24 cellular contexts compared by ENCODE assay signal in the genomic region with DNA sequence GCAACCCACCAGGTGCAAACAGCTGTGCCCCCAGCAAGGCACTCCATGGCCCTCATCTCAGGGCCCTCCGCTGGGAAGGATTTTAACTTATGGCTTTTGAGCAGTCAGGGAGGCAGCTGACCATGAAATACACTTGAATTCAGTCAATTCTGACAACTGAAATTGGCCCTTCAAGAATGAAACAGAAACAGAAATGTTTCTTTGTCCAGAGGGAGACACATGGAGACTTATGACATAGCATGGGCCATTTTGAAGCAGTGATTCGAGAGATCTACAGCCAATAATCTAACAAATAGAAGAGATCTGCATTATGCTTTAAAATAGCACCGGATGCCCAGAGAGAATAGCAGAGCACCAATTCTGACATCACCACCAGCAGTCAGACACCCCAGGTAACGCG. TPM values are rescaled to one million over a fixed set of nuclear protein-coding genes. Genes with fewer than 3 reads are reported as not detected.
"Had no signal": no experiment of that assay in that cellular context is flagged by ENCODE, and none has a peak within 500 bp of the region (broad histone marks: within the 10 kb centered on the region; RNA-seq: fewer than 3 reads in every experiment).

No MANE protein-coding gene starts in this region.

- H3K4me2 ChIP-seq: smooth muscle cell had no signal

- H3K4me1 ChIP-seq: ascending aorta, foreskin keratinocyte, left lung, prostate gland, right lobe of liver, stomach had no signal

- DNase-seq: activated CD4-positive, alpha-beta T cell treated with anti-CD3 and anti-CD28 coated beads, Interleukin-2, amount 10 ng/mL, durations not matched to agents 7 days and 5 days; activated CD8-positive, alpha-beta T cell treated with anti-CD3 and anti-CD28 coated beads, Interleukin-2, amount 10 ng/mL, durations not matched to agents 7 days and 5 days; activated naive CD4-positive, alpha-beta T cell treated with anti-CD3 and anti-CD28 coated beads, Interleukin-2, amount 50 U/mL, for 16 hours; foreskin keratinocyte; kidney; left lung; mammary epithelial cell; naive B cell; right lobe of liver; stimulated activated CD4-positive, alpha-beta T cell treated with anti-CD3 and anti-CD28 coated beads, Interleukin-4, amount 100 ng/mL, for 24 hours; stomach; trophoblast cell had no signal

- ATAC-seq: activated CD4-positive, CD25-positive, alpha-beta regulatory T cell treated with anti-CD3 and anti-CD28 coated beads, Interleukin-2, amount 50 U/mL, for 24 hours; activated CD8-positive, alpha-beta T cell treated with anti-CD3 and anti-CD28 coated beads, Interleukin-2, amount 10 ng/mL, durations not matched to agents 7 days and 5 days; foreskin keratinocyte; left lung; right lobe of liver; stimulated activated effector memory CD8-positive, alpha-beta T cell treated with anti-CD3 and anti-CD28 coated beads, Interleukin-12 subunit alpha, Interleukin-12 subunit beta, amount 100 ng/mL, for 72 hours had no signal

- FAIRE-seq: kidney had no signal

- H3K9me3 ChIP-seq: prostate gland had no signal

- H3K4me3 ChIP-seq: ascending aorta, coronary artery, left lung, prostate gland, right lobe of liver, smooth muscle cell, stomach had no signal

- H3K27me3 ChIP-seq: ascending aorta, foreskin keratinocyte, left lung, right lobe of liver, stomach had no signal

- H3K36me3 ChIP-seq: ascending aorta, left lung, prostate gland, right lobe of liver, stomach had no signal

- H3K27ac ChIP-seq: ascending aorta, coronary artery, foreskin keratinocyte, left lung, prostate gland, right lobe of liver, stomach had no signal

RNA-seq across cellular contexts. Expression of a gene that starts 7.5 kb away (rescaled TPM):
- total RNA-seq: activated CD4-positive, alpha-beta T cell treated with anti-CD3 and anti-CD28 coated beads, Interleukin-2, amount 10 ng/mL, durations not matched to agents 7 days and 5 days; activated CD8-positive, alpha-beta T cell treated with anti-CD3 and anti-CD28 coated beads, Interleukin-2, amount 10 ng/mL, durations not matched to agents 7 days and 5 days; activated T-helper 2 cell treated with anti-CD3 and anti-CD28 coated beads, Interferon-gamma antibody, Interleukin-2, Interleukin-4, amounts not matched to agents 10 μg/mL and 5 μg/mL and 100 μg/mL, durations not matched to agents 14 hours and 24 hours and 36 hours; ascending aorta; epithelial cell of proximal tubule; fibroblast of lung; foreskin keratinocyte; kidney; left lung; mammary epithelial cell; mononuclear cell; omental fat pad; right lobe of liver; smooth muscle cell; stomach had no signal
- polyA plus RNA-seq: adipose tissue, fibroblast of lung, foreskin keratinocyte, mammary epithelial cell, smooth muscle cell, stomach had no signal
